Comparison of ENCODE assay signal across 1 cellular context in the genomic region with DNA sequence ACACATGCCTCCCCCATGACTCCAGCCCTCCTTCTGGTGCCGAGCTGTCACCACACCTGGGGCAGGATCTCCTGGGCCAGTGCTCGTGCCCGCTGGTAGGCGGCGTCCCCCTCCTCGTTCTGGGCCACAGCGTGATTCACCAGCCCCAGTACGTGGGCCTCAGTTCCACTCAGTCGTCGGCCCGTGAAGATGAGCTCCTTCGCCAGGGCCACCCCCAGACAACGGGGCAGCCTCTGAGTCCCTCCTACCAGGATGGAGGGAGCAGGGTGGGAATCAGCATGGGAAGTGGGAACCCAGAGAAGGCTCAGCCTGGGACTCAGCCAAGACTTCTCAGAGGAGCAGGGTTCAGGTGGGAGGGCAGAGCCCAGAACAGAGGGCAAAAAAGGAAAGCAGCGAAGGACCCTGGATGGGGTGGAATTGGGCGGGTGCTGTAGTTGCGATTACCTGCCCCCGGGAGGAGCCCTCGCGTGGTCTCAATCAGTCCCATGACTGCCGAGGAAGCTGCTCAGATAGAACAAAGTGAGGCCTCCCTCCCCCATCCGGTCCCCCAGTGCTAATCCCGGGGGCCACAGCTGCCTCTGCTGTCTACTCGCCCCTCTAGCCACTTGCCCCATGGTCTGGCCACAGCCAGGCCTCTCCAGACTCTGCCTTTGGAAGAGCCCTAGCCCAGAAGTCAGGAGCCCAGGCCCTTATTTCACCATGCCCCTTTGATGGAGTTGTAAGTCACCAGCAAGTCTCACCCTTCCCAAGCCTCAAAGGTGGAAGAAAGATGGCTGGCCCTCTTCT.
TF ChIP-seq lines count a peak whose summit lies in the region.

No MANE protein-coding gene starts in this region.

TF ChIP-seq in GM23338, 12 proteins besides CTCF, POLR2A, EP300 and RAD21 (continued from another document):
- TF ChIP-seq, protein P1, sequence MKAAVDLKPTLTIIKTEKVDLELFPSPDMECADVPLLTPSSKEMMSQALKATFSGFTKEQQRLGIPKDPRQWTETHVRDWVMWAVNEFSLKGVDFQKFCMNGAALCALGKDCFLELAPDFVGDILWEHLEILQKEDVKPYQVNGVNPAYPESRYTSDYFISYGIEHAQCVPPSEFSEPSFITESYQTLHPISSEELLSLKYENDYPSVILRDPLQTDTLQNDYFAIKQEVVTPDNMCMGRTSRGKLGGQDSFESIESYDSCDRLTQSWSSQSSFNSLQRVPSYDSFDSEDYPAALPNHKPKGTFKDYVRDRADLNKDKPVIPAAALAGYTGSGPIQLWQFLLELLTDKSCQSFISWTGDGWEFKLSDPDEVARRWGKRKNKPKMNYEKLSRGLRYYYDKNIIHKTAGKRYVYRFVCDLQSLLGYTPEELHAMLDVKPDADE (IDR thresholded peaks at IDR 0.05): no peak
TF ChIP-seq in GM23338: peak in this region for 0.
